21 cellular contexts compared by ENCODE assay signal in genomic region chr6:104700371-104701185, GRCh38.
DNase-seq lines count a peak whose midpoint lies in the region; ATAC-seq and TF ChIP-seq lines count a peak whose summit lies in the region.
"Had no signal": no experiment of that assay in that cellular context is flagged by ENCODE, and none has a peak within 500 bp of the region (broad histone marks: within the 10 kb centered on the region; RNA-seq: fewer than 3 reads in every experiment).

No MANE protein-coding gene starts in this region.

- H3K9me2 ChIP-seq in Loucy (replicated peaks; ENCODE audit: low read depth, low read length), result no peaks in the 10 kb centered on the region

- H3K27me3 ChIP-seq in Loucy (ENCODE audit: insufficient read depth, low read length, poor library complexity, severe bottlenecking) (no peaks in the 10 kb centered on the region), lower lobe of right lung (ENCODE audit: low read depth) (no peaks in the 10 kb centered on the region)

- H3K4me1 ChIP-seq in Loucy (ENCODE audit: insufficient read depth, low read length, poor library complexity, severe bottlenecking) (peaks cover 51% of the 10 kb centered on the region), lower lobe of right lung (peaks cover 11% of the 10 kb centered on the region)

- CTCF ChIA-PET in activated CD4-positive, alpha-beta T cell treated with anti-CD3 and anti-CD28 coated beads, Interleukin-2, amount 10 ng/mL, durations not matched to agents 7 days and 5 days (lab: Charles Lee), result interaction anchor here (0.6 to 1.5 kb wide), 2 partner anchors 15 to 377 kb away, joined by 3 read pairs; no protein-coding TSS in a partner anchor

- no peaks in the 10 kb centered on the region for H3K9me3 Mint-ChIP-seq in glutamatergic neuron (ENCODE audit: unreplicated experiment)
- H3K9me3 Mint-ChIP-seq in activated CD4-positive, alpha-beta T cell treated with anti-CD3 and anti-CD28 coated beads, Interleukin-2, amount 10 ng/mL, durations not matched to agents 7 days and 5 days, result peaks cover 2% of the 10 kb centered on the region
- H3K9me3 Mint-ChIP-seq: activated T-helper 2 cell treated with anti-CD3 and anti-CD28 coated beads, Interferon-gamma antibody, Interleukin-2, Interleukin-4, amounts not matched to agents 10 μg/mL and 5 μg/mL and 100 μg/mL, durations not matched to agents 14 hours and 24 hours and 36 hours; naive thymus-derived CD8-positive, alpha-beta T cell; stimulated activated naive B cell treated with anti-CD40 and anti-IgM and Interleukin-4, amounts not matched to agents 10 μg/mL and 1 μg/mL and 100 μg/mL, for 72 hours had no signal

- H3K79me2 ChIP-seq in Loucy (ENCODE audit: insufficient read depth, low read length), result no peaks in the 10 kb centered on the region

- H3K27ac Mint-ChIP-seq in glutamatergic neuron (ENCODE audit: unreplicated experiment), result peak overlapping the region; percentile 39
- H3K27ac Mint-ChIP-seq in activated CD4-positive, alpha-beta T cell treated with anti-CD3 and anti-CD28 coated beads, Interleukin-2, amount 10 ng/mL, durations not matched to agents 7 days and 5 days, result no peak overlapping the region
- H3K27ac Mint-ChIP-seq: activated CD4-positive, alpha-beta memory T cell treated with anti-CD3 and anti-CD28 coated beads, Interleukin-2, amount 10 ng/mL, durations not matched to agents 7 days and 5 days; activated naive CD8-positive, alpha-beta T cell; activated T-helper 2 cell treated with anti-CD3 and anti-CD28 coated beads, Interferon-gamma antibody, Interleukin-2, Interleukin-4, amounts not matched to agents 10 μg/mL and 5 μg/mL and 100 μg/mL, durations not matched to agents 14 hours and 24 hours and 36 hours; stimulated activated naive B cell treated with anti-CD40 and anti-IgM and Interleukin-4, amounts not matched to agents 10 μg/mL and 1 μg/mL and 100 μg/mL, for 72 hours had no signal

- H3K9ac ChIP-seq in Loucy (ENCODE audit: low read depth, low read length, poor library complexity, severe bottlenecking), result peak overlapping the region; percentile 15

- H3K36me3 Mint-ChIP-seq in glutamatergic neuron (ENCODE audit: unreplicated experiment), result no peaks in the 10 kb centered on the region
- H3K36me3 Mint-ChIP-seq in activated CD4-positive, alpha-beta T cell treated with anti-CD3 and anti-CD28 coated beads, Interleukin-2, amount 10 ng/mL, durations not matched to agents 7 days and 5 days (ENCODE audit: low read depth), result no peaks in the 10 kb centered on the region
- H3K36me3 Mint-ChIP-seq: activated naive CD8-positive, alpha-beta T cell; naive thymus-derived CD8-positive, alpha-beta T cell; stimulated activated naive B cell treated with anti-CD40 and anti-IgM and Interleukin-4, amounts not matched to agents 10 μg/mL and 1 μg/mL and 100 μg/mL, for 72 hours had no signal

- H4K20me1 ChIP-seq in Loucy (ENCODE audit: insufficient read depth, low read length, poor library complexity, severe bottlenecking), result no peaks in the 10 kb centered on the region

- H3K36me3 ChIP-seq in Loucy (ENCODE audit: insufficient read depth, low read length) (no peaks in the 10 kb centered on the region), lower lobe of right lung (no peaks in the 10 kb centered on the region)

- H3K4me2 ChIP-seq in Loucy (ENCODE audit: low read depth, low read length, poor library complexity, severe bottlenecking), result no peak overlapping the region
- H3K4me2 ChIP-seq: PC-9 had no signal

- TF ChIP-seq CTCF in Loucy (conservative IDR thresholded peaks at IDR 0.05; ENCODE audit: low read length) (no peak), glutamatergic neuron (IDR thresholded peaks at IDR 0.05; ENCODE audit: partially characterized antibody, unreplicated experiment) (no peak), lower lobe of right lung (IDR thresholded peaks at IDR 0.05) (no peak)

- ATAC-seq in lower lobe of right lung, result peak; percentile 54 to 77
- ATAC-seq: naive thymus-derived CD8-positive, alpha-beta T cell; right cardiac atrium; stimulated activated naive B cell treated with anti-CD40 and anti-IgM and Interleukin-4, amounts not matched to agents 10 μg/mL and 1 μg/mL and 100 μg/mL, for 72 hours had no signal

- intact Hi-C loops in lower lobe of right lung (cut with DNase I), result no loop called here

- DNase-seq in glutamatergic neuron (no peak), lower lobe of right lung (no peak), iPS-NIHi7 (ENCODE audit: extremely low spot score) (no peak), superior temporal gyrus (ENCODE audit: extremely low spot score) (no peak), dedifferentiated amniotic fluid mesenchymal stem cell (ENCODE audit: extremely low spot score) (no peak)
- DNase-seq in activated CD4-positive, alpha-beta T cell treated with anti-CD3 and anti-CD28 coated beads, Interleukin-2, amount 10 ng/mL, durations not matched to agents 7 days and 5 days, result no peak
- DNase-seq: activated CD4-positive, alpha-beta memory T cell treated with anti-CD3 and anti-CD28 coated beads, Interleukin-2, amount 10 ng/mL, durations not matched to agents 7 days and 5 days; cerebellar nuclear complex; foreskin fibroblast; naive thymus-derived CD8-positive, alpha-beta T cell; NCI-H146; right cardiac atrium; SHP77; stimulated activated CD4-positive, alpha-beta T cell treated with anti-CD3 and anti-CD28 coated beads, Interleukin-4, amount 100 ng/mL, for 24 hours; stimulated activated naive B cell treated with anti-CD40 and anti-IgM and Interleukin-4, amounts not matched to agents 10 μg/mL and 1 μg/mL and 100 μg/mL, for 72 hours; SW 1271 had no signal

- H3K4me3 Mint-ChIP-seq in glutamatergic neuron (ENCODE audit: unreplicated experiment), result no peak overlapping the region
- no peak overlapping the region for H3K4me3 Mint-ChIP-seq in activated CD4-positive, alpha-beta T cell treated with anti-CD3 and anti-CD28 coated beads, Interleukin-2, amount 10 ng/mL, durations not matched to agents 7 days and 5 days
- H3K4me3 Mint-ChIP-seq: activated CD4-positive, alpha-beta memory T cell treated with anti-CD3 and anti-CD28 coated beads, Interleukin-2, amount 10 ng/mL, durations not matched to agents 7 days and 5 days; activated naive CD8-positive, alpha-beta T cell; naive thymus-derived CD8-positive, alpha-beta T cell; stimulated activated naive B cell treated with anti-CD40 and anti-IgM and Interleukin-4, amounts not matched to agents 10 μg/mL and 1 μg/mL and 100 μg/mL, for 72 hours had no signal

- H3K27me3 Mint-ChIP-seq in glutamatergic neuron (ENCODE audit: unreplicated experiment), result no peaks in the 10 kb centered on the region
- H3K27me3 Mint-ChIP-seq in activated CD4-positive, alpha-beta T cell treated with anti-CD3 and anti-CD28 coated beads, Interleukin-2, amount 10 ng/mL, durations not matched to agents 7 days and 5 days, result no peaks in the 10 kb centered on the region
- H3K27me3 Mint-ChIP-seq: activated CD4-positive, alpha-beta memory T cell treated with anti-CD3 and anti-CD28 coated beads, Interleukin-2, amount 10 ng/mL, durations not matched to agents 7 days and 5 days; activated naive CD8-positive, alpha-beta T cell; stimulated activated naive B cell treated with anti-CD40 and anti-IgM and Interleukin-4, amounts not matched to agents 10 μg/mL and 1 μg/mL and 100 μg/mL, for 72 hours had no signal

- POLR2A ChIA-PET in activated CD4-positive, alpha-beta T cell treated with anti-CD3 and anti-CD28 coated beads, Interleukin-2, amount 10 ng/mL, durations not matched to agents 7 days and 5 days (lab: Charles Lee), result no interaction called here

- peak overlapping the region; percentile 44; the same call in 1 of the 2 replicates for H2AFZ ChIP-seq in Loucy (ENCODE audit: low read length)
- H2AFZ ChIP-seq: PC-9 had no signal

- H3K4me3 ChIP-seq in Loucy (ENCODE audit: low read length, poor library complexity, severe bottlenecking) (no peak overlapping the region), lower lobe of right lung (no peak overlapping the region)
- H3K4me3 ChIP-seq: PC-9 had no signal

- H3F3A ChIP-seq in Loucy (ENCODE audit: low read depth), result peaks cover 10% of the 10 kb centered on the region; the same call in 1 of the 2 replicates

- H3K9me3 ChIP-seq in Loucy (ENCODE audit: insufficient read depth, low read depth, low read length) (no peaks in the 10 kb centered on the region), lower lobe of right lung (no peaks in the 10 kb centered on the region)

- H3K4me1 Mint-ChIP-seq in glutamatergic neuron (ENCODE audit: low read depth, unreplicated experiment), result peaks cover 14% of the 10 kb centered on the region
- peaks cover 28% of the 10 kb centered on the region for H3K4me1 Mint-ChIP-seq in activated CD4-positive, alpha-beta T cell treated with anti-CD3 and anti-CD28 coated beads, Interleukin-2, amount 10 ng/mL, durations not matched to agents 7 days and 5 days

- H3K27ac ChIP-seq in lower lobe of right lung, result no peak overlapping the region
- H3K27ac ChIP-seq: epithelial cell of prostate, PC-9 had no signal
